35 cellular contexts compared by ENCODE assay signal in genomic region chr19:47630594-47630993, GRCh38. TPM values are rescaled to one million over a fixed set of nuclear protein-coding genes. Genes with fewer than 3 reads are reported as not detected.
"Had no signal": no experiment of that assay in that cellular context is flagged by ENCODE, and none has a peak within 500 bp of the region (broad histone marks: within the 10 kb centered on the region; RNA-seq: fewer than 3 reads in every experiment).

No MANE protein-coding gene starts in this region.

- FAIRE-seq: astrocyte, colon, RCC 7860 had no signal

- H3K27me3 ChIP-seq: body of pancreas, breast epithelium had no signal

- ATAC-seq: activated CD8-positive, alpha-beta T cell treated with anti-CD3 and anti-CD28 coated beads for 36 hours; activated T-cell treated with anti-CD3 and anti-CD28 coated beads, Interleukin-2, amount 50 U/mL, for 72 hours; activated T-helper 17 cell treated with anti-CD3 and anti-CD28 coated beads, Interleukin-2, amount 50 U/mL, for 72 hours; body of pancreas; PC-3; Right ventricle myocardium inferior; SK-N-SH treated with all-trans-retinoic acid at 6 μM for 48 hours had no signal

- H3K27ac Mint-ChIP-seq: activated CD4-positive, alpha-beta T cell treated with anti-CD3 and anti-CD28 coated beads, Interleukin-2, amount 10 ng/mL, durations not matched to agents 24 days and 14 days; activated CD8-positive, alpha-beta T cell treated with anti-CD3 and anti-CD28 coated beads for 36 hours; activated naive CD8-positive, alpha-beta T cell treated with anti-CD3 and anti-CD28 coated beads for 36 hours; activated T-cell treated with anti-CD3 and anti-CD28 coated beads, Interleukin-2, amount 50 U/mL, for 72 hours; activated T-helper 17 cell treated with anti-CD3 and anti-CD28 coated beads, Interleukin-2, amount 50 U/mL, for 72 hours had no signal

- H3K4me3 ChIP-seq: body of pancreas, breast epithelium had no signal

- H3K9me3 ChIP-seq: body of pancreas, breast epithelium had no signal

- H3K36me3 ChIP-seq: breast epithelium had no signal

- H3K27ac ChIP-seq: body of pancreas, breast epithelium, WERI-Rb-1 had no signal

- H3K9me3 Mint-ChIP-seq: activated CD4-positive, alpha-beta T cell treated with anti-CD3 and anti-CD28 coated beads, Interleukin-2, amount 10 ng/mL, durations not matched to agents 24 days and 14 days; activated CD8-positive, alpha-beta T cell treated with anti-CD3 and anti-CD28 coated beads for 36 hours; activated naive CD8-positive, alpha-beta T cell treated with anti-CD3 and anti-CD28 coated beads for 36 hours; activated T-cell treated with anti-CD3 and anti-CD28 coated beads, Interleukin-2, amount 50 U/mL, for 72 hours; activated T-helper 17 cell treated with anti-CD3 and anti-CD28 coated beads, Interleukin-2, amount 50 U/mL, for 72 hours had no signal

- H3K4me3 Mint-ChIP-seq: activated CD4-positive, alpha-beta T cell treated with anti-CD3 and anti-CD28 coated beads, Interleukin-2, amount 10 ng/mL, durations not matched to agents 24 days and 14 days; activated CD8-positive, alpha-beta T cell treated with anti-CD3 and anti-CD28 coated beads for 36 hours; activated naive CD8-positive, alpha-beta T cell treated with anti-CD3 and anti-CD28 coated beads for 36 hours; activated T-cell treated with anti-CD3 and anti-CD28 coated beads, Interleukin-2, amount 50 U/mL, for 72 hours; activated T-helper 17 cell treated with anti-CD3 and anti-CD28 coated beads, Interleukin-2, amount 50 U/mL, for 72 hours had no signal

- DNase-seq: activated CD4-positive, alpha-beta T cell treated with anti-CD3 and anti-CD28 coated beads, Interleukin-2, amount 10 ng/mL, durations not matched to agents 24 days and 14 days; activated CD4-positive, alpha-beta T cell treated with anti-CD3 and anti-CD28 coated beads, Interleukin-2, amount 50 U/mL, for 4 hours; activated CD8-positive, alpha-beta T cell treated with anti-CD3 and anti-CD28 coated beads for 36 hours; activated effector memory CD4-positive, alpha-beta T cell treated with anti-CD3 and anti-CD28 coated beads, Interleukin-2, amount 50 U/mL, for 16 hours; activated naive CD4-positive, alpha-beta T cell; activated naive CD4-positive, alpha-beta T cell treated with anti-CD3 and anti-CD28 coated beads, Interleukin-2, amount 50 U/mL, for 16 hours; activated naive CD8-positive, alpha-beta T cell treated with anti-CD3 and anti-CD28 coated beads for 36 hours; activated T-cell treated with anti-CD3 and anti-CD28 coated beads, Interleukin-2, amount 50 U/mL, for 1 hour; activated T-cell treated with anti-CD3 and anti-CD28 coated beads, Interleukin-2, amount 50 U/mL, for 72 hours; amygdala; body of pancreas; caudate nucleus; NCI-H1092 treated with DMSO at 0.1 percent for 48 hours; NCI-H1417; NCI-H1930; NCI-H2081 treated with DMSO at 0.1 percent for 48 hours; NCI-H226; NCI-H446 treated with DMSO at 0.1 percent for 48 hours; NCI-H524; NCI-H69; PC-3; SIG-M5; T-helper 1 cell; T-helper 2 cell; T-helper 9 cell; WERI-Rb-1 had no signal

- H3K27me3 Mint-ChIP-seq: activated CD4-positive, alpha-beta T cell treated with anti-CD3 and anti-CD28 coated beads, Interleukin-2, amount 10 ng/mL, durations not matched to agents 24 days and 14 days; activated CD8-positive, alpha-beta T cell treated with anti-CD3 and anti-CD28 coated beads for 36 hours; activated naive CD8-positive, alpha-beta T cell treated with anti-CD3 and anti-CD28 coated beads for 36 hours; activated T-helper 17 cell treated with anti-CD3 and anti-CD28 coated beads, Interleukin-2, amount 50 U/mL, for 72 hours had no signal

- H3K4me1 ChIP-seq: breast epithelium had no signal

RNA-seq across cellular contexts. Expression of gene ZNF541, which starts 57.6 kb away (rescaled TPM):
- total RNA-seq: activated CD4-positive, alpha-beta T cell treated with anti-CD3 and anti-CD28 coated beads, Interleukin-2, amount 10 ng/mL, durations not matched to agents 24 days and 14 days; activated CD8-positive, alpha-beta memory T cell treated with anti-CD3 and anti-CD28 coated beads for 36 hours; astrocyte; PC-3; SK-MEL-5 had no signal
